ENCODE assay signal across 15 cellular contexts in the genomic region with DNA sequence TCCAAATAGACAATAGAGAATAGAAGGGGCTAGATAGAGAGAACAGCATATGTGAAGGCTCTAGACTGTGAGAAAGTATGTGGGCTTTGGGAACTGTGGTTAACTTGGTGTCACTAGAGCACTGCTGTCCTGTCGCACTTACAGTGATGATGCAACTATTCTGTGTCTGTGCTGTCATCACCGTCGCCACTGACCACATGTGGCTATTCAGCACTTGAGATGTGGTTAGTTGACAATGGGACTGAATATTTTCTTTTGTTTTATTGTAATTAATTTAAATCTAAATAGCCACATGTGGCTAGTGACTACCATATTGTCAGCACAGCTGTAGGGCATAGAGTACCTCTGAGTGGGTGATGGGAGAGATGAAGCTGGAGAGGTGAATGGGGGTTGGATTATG. TPM values are rescaled to one million over a fixed set of nuclear protein-coding genes. Genes with fewer than 3 reads are reported as not detected.
DNase-seq lines count a peak whose midpoint lies in the region; ATAC-seq, FAIRE-seq and TF ChIP-seq lines count a peak whose summit lies in the region.
"Had no signal": no experiment of that assay in that cellular context is flagged by ENCODE, and none has a peak within 500 bp of the region (broad histone marks: within the 10 kb centered on the region; RNA-seq: fewer than 3 reads in every experiment).

No MANE protein-coding gene starts in this region.

- H3K27me3 ChIP-seq in HL-60 (ENCODE audit: insufficient read depth, poor library complexity, severe bottlenecking): no peaks in the 10 kb centered on the region
- no peaks in the 10 kb centered on the region for H3K27me3 ChIP-seq in astrocyte (ENCODE audit: insufficient read depth, low read length)
- no peaks in the 10 kb centered on the region for H3K27me3 ChIP-seq in SK-N-SH (ENCODE audit: insufficient read depth)
- H3K27me3 ChIP-seq: thyroid gland had no signal

- no peak for FAIRE-seq in astrocyte (lab: Jason Lieb, UNC)
- FAIRE-seq: endometrium had no signal

- no peak for TF ChIP-seq EP300 in SK-N-SH (IDR thresholded peaks at IDR 0.05; ENCODE audit: borderline replicate concordance in 1 of 2, low read depth in 1 of 2, low read length in 1 of 2)

- H3K36me3 Mint-ChIP-seq in astrocyte (ENCODE audit: low read depth, unreplicated experiment): peaks cover 4% of the 10 kb centered on the region
- peaks cover 15% of the 10 kb centered on the region for H3K36me3 Mint-ChIP-seq in natural killer cell treated with Interleukin-12 subunit alpha and Interleukin-12 subunit beta and Interleukin-15 and Interleukin-18, amount 100 ng/mL, for 72 hours

- no peaks in the 10 kb centered on the region for H3F3A ChIP-seq in SK-N-SH (replicated peaks; ENCODE audit: insufficient read depth)

- ATAC-seq in GM18867 (IDR thresholded peaks at IDR 0.05; ENCODE audit: unreplicated experiment): peak; percentile 47
- peak; percentile 96 to 98 for ATAC-seq in natural killer cell treated with Interleukin-12 subunit alpha and Interleukin-12 subunit beta and Interleukin-15 and Interleukin-18, amount 100 ng/mL, for 72 hours
- ATAC-seq: SK-N-SH treated with all-trans-retinoic acid at 6 μM for 48 hours had no signal

- H4K20me1 ChIP-seq in astrocyte (ENCODE audit: insufficient read depth, low read length) (no peaks in the 10 kb centered on the region), SK-N-SH (ENCODE audit: insufficient read depth) (no peaks in the 10 kb centered on the region)

- no peak for TF ChIP-seq CTCF in HL-60 (IDR thresholded peaks at IDR 0.05; ENCODE audit: insufficient read depth, low read length)
- TF ChIP-seq CTCF in astrocyte (IDR thresholded peaks at IDR 0.05; ENCODE audit: insufficient read depth, low read depth, low read length): no peak
- TF ChIP-seq CTCF in SK-N-SH (IDR thresholded peaks at IDR 0.05): no peak

- TF ChIP-seq RAD21 in SK-N-SH (IDR thresholded peaks at IDR 0.05; ENCODE audit: low read length): no peak

- H3K4me1 ChIP-seq in astrocyte (ENCODE audit: insufficient read depth, low read length): peaks cover 6% of the 10 kb centered on the region
- H3K4me1 ChIP-seq in SK-N-SH (ENCODE audit: control insufficient read depth in 1 of 2, insufficient read depth in 2 of 2, low read depth in 1 of 2, low read length in 1 of 2): no peaks in the 10 kb centered on the region

- no peak overlapping the region for H3K4me3 Mint-ChIP-seq in astrocyte (ENCODE audit: unreplicated experiment)
- H3K4me3 Mint-ChIP-seq in natural killer cell treated with Interleukin-12 subunit alpha and Interleukin-12 subunit beta and Interleukin-15 and Interleukin-18, amount 100 ng/mL, for 72 hours: no peak overlapping the region

- H2AFZ ChIP-seq in astrocyte (ENCODE audit: low read depth, low read length) (no peak overlapping the region), SK-N-SH (ENCODE audit: low read depth) (no peak overlapping the region)

- peak overlapping the region; percentile 63 for H3K27ac Mint-ChIP-seq in astrocyte (ENCODE audit: unreplicated experiment)
- H3K27ac Mint-ChIP-seq in natural killer cell treated with Interleukin-12 subunit alpha and Interleukin-12 subunit beta and Interleukin-15 and Interleukin-18, amount 100 ng/mL, for 72 hours: peak overlapping the region; percentile 4 to 38

- H3K27ac ChIP-seq in HL-60 (replicated peaks) (no peak overlapping the region), astrocyte (ENCODE audit: low read depth, low read length) (no peak overlapping the region), SK-N-SH (ENCODE audit: low read depth in 2 of 2, low read length in 1 of 2) (no peak overlapping the region)
- H3K27ac ChIP-seq: thyroid gland had no signal

- POLR2A ChIA-PET in SK-N-SH (lab: Yijun Ruan, JAX): no interaction called here

- DNase-seq in HL-60 (ENCODE audit: low read depth in 1 of 2, low spot score in 1 of 2): peak; percentile 63 to 67
- DNase-seq in astrocyte (ENCODE audit: low read depth): no peak
- DNase-seq in natural killer cell treated with Interleukin-12 subunit alpha and Interleukin-12 subunit beta and Interleukin-15 and Interleukin-18, amount 100 ng/mL, for 72 hours (ENCODE audit: low spot score): peak; percentile 84
- no peak for DNase-seq in SK-N-SH
- DNase-seq in germinal center (ENCODE audit: low spot score): no peak
- DNase-seq in NCI-H69 (lab: John Stamatoyannopoulos, UW): no peak
- DNase-seq: activated CD4-positive, alpha-beta T cell treated with anti-CD3 and anti-CD28 coated beads for 1 hour; activated effector memory CD4-positive, alpha-beta T cell treated with Interleukin-2 at 50 U/mL for 16 hours; naive B cell; NCI-H1694; NCI-H524 treated with DMSO at 0.1 percent for 48 hours; thyroid gland had no signal

- H3K9me3 ChIP-seq in astrocyte (ENCODE audit: insufficient read depth, low read depth, low read length): peaks cover 4% of the 10 kb centered on the region
- H3K9me3 ChIP-seq in SK-N-SH: no peaks in the 10 kb centered on the region
- H3K9me3 ChIP-seq: thyroid gland had no signal

- H3K4me2 ChIP-seq in astrocyte (ENCODE audit: low read length) (no peak overlapping the region), SK-N-SH (no peak overlapping the region)

- CTCF ChIA-PET in SK-N-SH (lab: Yijun Ruan, JAX): interaction anchor here (1.0 kb wide), 1 partner anchor 57 kb away, joined by 3 read pairs; no protein-coding TSS in a partner anchor

- no peaks in the 10 kb centered on the region for H3K9me2 ChIP-seq in SK-N-SH

- peaks cover 4% of the 10 kb centered on the region for H3K4me1 Mint-ChIP-seq in astrocyte (ENCODE audit: low read depth, unreplicated experiment)
- H3K4me1 Mint-ChIP-seq in natural killer cell treated with Interleukin-12 subunit alpha and Interleukin-12 subunit beta and Interleukin-15 and Interleukin-18, amount 100 ng/mL, for 72 hours (ENCODE audit: low read depth in 2 of 2): peaks cover 50 to 57% of the 10 kb centered on the region in 2 donors

- peaks cover 21% of the 10 kb centered on the region for H3K9me3 Mint-ChIP-seq in astrocyte (ENCODE audit: unreplicated experiment)
- peaks cover 6% of the 10 kb centered on the region for H3K9me3 Mint-ChIP-seq in natural killer cell treated with Interleukin-12 subunit alpha and Interleukin-12 subunit beta and Interleukin-15 and Interleukin-18, amount 100 ng/mL, for 72 hours

- 79% methylated on average over 3 of the region's 3 CpGs for WGBS in SK-N-SH (ENCODE audit: low lambda C conversion rate)

- no peaks in the 10 kb centered on the region for H3K27me3 Mint-ChIP-seq in astrocyte (ENCODE audit: low read depth, unreplicated experiment)
- H3K27me3 Mint-ChIP-seq in natural killer cell treated with Interleukin-12 subunit alpha and Interleukin-12 subunit beta and Interleukin-15 and Interleukin-18, amount 100 ng/mL, for 72 hours: peaks cover 0 to under 1% of the 10 kb centered on the region in 2 donors
- H3K27me3 Mint-ChIP-seq: naive B cell had no signal

- no peak overlapping the region for H3K9ac ChIP-seq in astrocyte (ENCODE audit: low read length)
- H3K9ac ChIP-seq in SK-N-SH: no peak overlapping the region

- H3K79me2 ChIP-seq in astrocyte (ENCODE audit: insufficient read depth, low read length) (no peaks in the 10 kb centered on the region), SK-N-SH (ENCODE audit: insufficient read depth) (no peaks in the 10 kb centered on the region)

- no peak overlapping the region for H3K4me3 ChIP-seq in HL-60 (replicated peaks; ENCODE audit: insufficient read depth, low read length)
- H3K4me3 ChIP-seq in astrocyte (ENCODE audit: insufficient read depth, low read depth, low read length): no peak overlapping the region
- no peak overlapping the region for H3K4me3 ChIP-seq in SK-N-SH (ENCODE audit: low read depth in 2 of 2, low read length in 1 of 2)
- H3K4me3 ChIP-seq: thyroid gland had no signal

- H3K36me3 ChIP-seq in astrocyte (ENCODE audit: insufficient read depth, low read length): no peaks in the 10 kb centered on the region
- no peaks in the 10 kb centered on the region for H3K36me3 ChIP-seq in SK-N-SH (replicated peaks in 1 of 2; ENCODE audit: control insufficient read depth in 1 of 2, insufficient read depth in 2 of 2, low read length in 1 of 2)
- H3K36me3 ChIP-seq: thyroid gland had no signal

TF ChIP-seq in SK-N-SH, 30 proteins besides CTCF, POLR2A, EP300 and RAD21:
- TF ChIP-seq YY1 (IDR thresholded peaks at IDR 0.05; ENCODE audit: low read depth): no peak
TF ChIP-seq in SK-N-SH: peak in this region for 0.

RNA-seq across cellular contexts. Expression of gene IFNGR1, which starts 39.0 kb away (rescaled TPM):
- 38.3 and 42.3 TPM in 2 replicates for total RNA-seq in astrocyte
- total RNA-seq in natural killer cell treated with Interleukin-12 subunit alpha and Interleukin-12 subunit beta and Interleukin-15 and Interleukin-18, amount 100 ng/mL, for 72 hours: 10 to 100 TPM; 19.8 to 31.9 TPM
- polyA plus RNA-seq in SK-N-SH (2012; rRNA removed): 11.5 and 16.7 TPM in 2 replicates
- polyA plus RNA-seq in SK-N-SH (2012; cell fraction: cytosol; rRNA removed): 18.5 and 18.7 TPM in 2 replicates
- 4.7 and 14.5 TPM in 2 replicates for polyA plus RNA-seq in SK-N-SH (2012; cell fraction: nucleus; rRNA removed)

Comparison
In these comparisons a context has a peak if more than half of its experiments do, and no peak if none do; other contexts are left out.
1. DNase-seq: peak in HL-60 (2 of 2) and natural killer cell treated with Interleukin-12 subunit alpha and Interleukin-12 subunit beta and Interleukin-15 and Interleukin-18, amount 100 ng/mL, for 72 hours (single experiment); none in astrocyte (single experiment), SK-N-SH (single experiment), germinal center (single experiment) and NCI-H69 (single experiment).